Comparison of ENCODE assay signal across 11 cellular contexts in the genomic region with DNA sequence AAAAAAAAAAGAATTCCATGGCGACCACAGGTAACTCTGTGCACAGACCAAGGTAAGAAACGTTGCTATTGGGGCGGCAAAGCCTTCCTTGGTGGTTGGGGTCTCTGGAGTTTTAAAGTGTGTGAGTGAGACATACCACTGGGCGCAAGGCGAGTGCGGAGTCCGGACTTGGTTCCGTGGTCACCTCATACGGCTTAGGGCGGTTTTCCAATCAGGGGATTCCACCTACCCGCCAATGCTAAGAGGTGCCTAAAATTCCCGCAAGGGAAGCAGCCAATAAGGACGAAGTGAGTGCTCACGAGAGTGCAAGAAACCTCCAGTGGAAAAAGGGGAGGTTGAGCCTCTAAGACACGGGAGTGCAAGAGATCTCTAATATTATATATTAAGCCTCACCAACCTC.
A peak's percentile ranks its signal among the peaks of the same experiment; 100 is the strongest.
DNase-seq lines count a peak whose midpoint lies in the region; ATAC-seq, FAIRE-seq and TF ChIP-seq lines count a peak whose summit lies in the region.
"Had no signal": no experiment of that assay in that cellular context is flagged by ENCODE, and none has a peak within 500 bp of the region (broad histone marks: within the 10 kb centered on the region; RNA-seq: fewer than 3 reads in every experiment).

No MANE protein-coding gene starts in this region.

- peak overlapping the region; percentile 98 for H3K4me2 ChIP-seq in mammary epithelial cell (ENCODE audit: insufficient read depth, low read depth, low read length)
- H3K4me2 ChIP-seq in mesenchymal stem cell (ENCODE audit: low read length, poor library complexity, severe bottlenecking) = peak overlapping the region; percentile 61

- H2BK120ac ChIP-seq in mesenchymal stem cell (ENCODE audit: low read depth, low read length) = no peak overlapping the region

- no peaks in the 10 kb centered on the region for H3K9me3 Mint-ChIP-seq in natural killer cell
- no peaks in the 10 kb centered on the region for H3K9me3 Mint-ChIP-seq in natural killer cell treated with Interleukin-12 subunit alpha and Interleukin-12 subunit beta and Interleukin-15 and Interleukin-18, amount 100 ng/mL, for 72 hours

- H3K4me1 ChIP-seq in mammary epithelial cell (ENCODE audit: insufficient read depth, low read length) (peaks cover 3% of the 10 kb centered on the region), mesenchymal stem cell (ENCODE audit: control insufficient read depth, insufficient read depth, low read depth, low read length) (no peaks in the 10 kb centered on the region)

- H3K27ac ChIP-seq in mammary epithelial cell (ENCODE audit: insufficient read depth, low read depth, low read length) (peak overlapping the region; percentile 45), mesenchymal stem cell (ENCODE audit: low read length, poor library complexity, severe bottlenecking) (no peak overlapping the region)

- no peak overlapping the region for H4K91ac ChIP-seq in mesenchymal stem cell (ENCODE audit: low read length)

- no peaks in the 10 kb centered on the region for H4K20me1 ChIP-seq in mammary epithelial cell (ENCODE audit: insufficient read depth, low read length)

- peaks cover 0 to 9% of the 10 kb centered on the region in 2 donors for H3K27me3 Mint-ChIP-seq in natural killer cell (ENCODE audit: low read depth in 2 of 2)
- peaks cover 0 to 9% of the 10 kb centered on the region in 2 donors for H3K27me3 Mint-ChIP-seq in natural killer cell treated with Interleukin-12 subunit alpha and Interleukin-12 subunit beta and Interleukin-15 and Interleukin-18, amount 100 ng/mL, for 72 hours

- DNase-seq in natural killer cell (no peak), mammary epithelial cell (no peak), mesenchymal stem cell (no peak), urothelium cell line (ENCODE audit: low spot score) (peak; percentile 35)
- DNase-seq in natural killer cell treated with Interleukin-12 subunit alpha and Interleukin-12 subunit beta and Interleukin-15 and Interleukin-18, amount 100 ng/mL, for 72 hours (ENCODE audit: low spot score) = no peak
- DNase-seq in activated effector memory CD4-positive, alpha-beta T cell treated with Interleukin-2 at 50 U/mL for 16 hours = no peak
- no peak for DNase-seq in stimulated activated CD4-positive, alpha-beta T cell treated with anti-CD3 and anti-CD28 coated beads, Interleukin-4, amount 100 ng/mL, for 4 hours
- DNase-seq: DMS79 treated with DMSO at 0.1 percent for 48 hours, occipital lobe had no signal

- H3K4ac ChIP-seq in mesenchymal stem cell (ENCODE audit: low read depth in 1 of 2, low read length in 2 of 2) = peak overlapping the region in 1 of 2 experiments; percentile 61

- H3K27me3 ChIP-seq in mammary epithelial cell (ENCODE audit: insufficient read depth, low read length) (no peaks in the 10 kb centered on the region), mesenchymal stem cell (ENCODE audit: control insufficient read depth in 1 of 2, insufficient read depth in 1 of 2, low read length in 2 of 2) (peaks cover 19 to 27% of the 10 kb centered on the region in 2 experiments)

- H3K4me3 ChIP-seq in mammary epithelial cell (replicated peaks in 1 of 3; ENCODE audit: insufficient read depth in 1 of 3, low read depth in 2 of 3, low read length in 3 of 3) (peak overlapping the region in 2 of 3 experiments; percentile 80 to 96), mesenchymal stem cell (ENCODE audit: insufficient read depth in 1 of 2, low read depth in 1 of 2, low read length in 2 of 2) (peak overlapping the region in 1 of 2 experiments; percentile 97)

- no peak overlapping the region for H2BK12ac ChIP-seq in mesenchymal stem cell (ENCODE audit: low read length in 2 of 2)

- H4K8ac ChIP-seq in mesenchymal stem cell (ENCODE audit: low read length) = no peak overlapping the region

- H3K4me1 Mint-ChIP-seq in natural killer cell = peaks cover 25 to 26% of the 10 kb centered on the region in 2 donors
- peaks cover 17 to 18% of the 10 kb centered on the region in 2 donors for H3K4me1 Mint-ChIP-seq in natural killer cell treated with Interleukin-12 subunit alpha and Interleukin-12 subunit beta and Interleukin-15 and Interleukin-18, amount 100 ng/mL, for 72 hours (ENCODE audit: low read depth in 2 of 2)

- ATAC-seq in natural killer cell (no peak), GM19395 (IDR thresholded peaks at IDR 0.05; ENCODE audit: unreplicated experiment) (no peak)
- ATAC-seq in natural killer cell treated with Interleukin-12 subunit alpha and Interleukin-12 subunit beta and Interleukin-15 and Interleukin-18, amount 100 ng/mL, for 72 hours = no peak

- no peaks in the 10 kb centered on the region for H3K79me2 ChIP-seq in mammary epithelial cell (ENCODE audit: insufficient read depth, low read length)

- no TSS peak for BruUV-seq in mammary epithelial cell (replicated peaks; lab: Mats Ljungman, UMichigan)

- peak overlapping the region in 1 of 2 donors; percentile 92 for H3K27ac Mint-ChIP-seq in natural killer cell
- H3K27ac Mint-ChIP-seq in natural killer cell treated with Interleukin-12 subunit alpha and Interleukin-12 subunit beta and Interleukin-15 and Interleukin-18, amount 100 ng/mL, for 72 hours = no peak overlapping the region

- no peak overlapping the region for H2AK5ac ChIP-seq in mesenchymal stem cell (ENCODE audit: low read length, severe bottlenecking)

- dilution Hi-C loops in mammary epithelial cell (cut with HindIII; ENCODE audit: low sequenced_read_pairs) = no loop called here

- H3K9ac ChIP-seq in mammary epithelial cell (ENCODE audit: insufficient read depth, low read length) (no peak overlapping the region), mesenchymal stem cell (ENCODE audit: low read length) (peak overlapping the region; percentile 98)

- in situ Hi-C loops in mammary epithelial cell (cut with MboI; ENCODE audit: low sequenced_read_pairs in 2 of 2) = loop anchor here (25.0 kb wide), 2 partner anchors 333 to 708 kb away; a partner anchor contains a TSS

- intact Hi-C loops in natural killer cell (cut with micrococcal nuclease) = loop anchor here (10.0 kb wide), 1 partner anchor 326 kb away; no protein-coding TSS in a partner anchor
- intact Hi-C loops in mammary epithelial cell (cut with micrococcal nuclease) = loop anchor here (5.0 kb wide), 1 partner anchor 53 kb away; no protein-coding TSS in a partner anchor

- no peaks in the 10 kb centered on the region for H3K36me3 Mint-ChIP-seq in natural killer cell
- H3K36me3 Mint-ChIP-seq in natural killer cell treated with Interleukin-12 subunit alpha and Interleukin-12 subunit beta and Interleukin-15 and Interleukin-18, amount 100 ng/mL, for 72 hours = no peaks in the 10 kb centered on the region

- H3K9me3 ChIP-seq in mammary epithelial cell (replicated peaks; ENCODE audit: insufficient read depth, low read length) (no peaks in the 10 kb centered on the region), mesenchymal stem cell (ENCODE audit: control insufficient read depth, low read length) (no peaks in the 10 kb centered on the region)

- H3K18ac ChIP-seq in mesenchymal stem cell (ENCODE audit: low read depth in 1 of 2, low read length in 2 of 2) = no peak overlapping the region

- no peak overlapping the region for H2BK5ac ChIP-seq in mesenchymal stem cell (ENCODE audit: low read depth, low read length, poor library complexity, severe bottlenecking)

- CTCF ChIA-PET in mammary epithelial cell (lab: Charles Lee; ENCODE audit: low non-redundant PET) = no interaction called here

- H3K36me3 ChIP-seq in mammary epithelial cell (ENCODE audit: insufficient read depth, low read length) = no peaks in the 10 kb centered on the region
- no peaks in the 10 kb centered on the region for H3K36me3 ChIP-seq in mesenchymal stem cell (ENCODE audit: control insufficient read depth in 1 of 2, insufficient read depth in 2 of 2, low read depth in 1 of 2, low read length in 2 of 2)

- no peaks in the 10 kb centered on the region for H3K79me1 ChIP-seq in mesenchymal stem cell (replicated peaks; ENCODE audit: low read length, poor library complexity, severe bottlenecking)

- WGBS in mammary epithelial cell (ENCODE audit: low coverage, missing lambda C conversion rate) = 22% methylated on average over 13 of the region's 15 CpGs
- WGBS in mesenchymal stem cell = 42% methylated on average over 14 of the region's 15 CpGs

- H3K4me3 Mint-ChIP-seq in natural killer cell = peak overlapping the region; percentile 95
- no peak overlapping the region for H3K4me3 Mint-ChIP-seq in natural killer cell treated with Interleukin-12 subunit alpha and Interleukin-12 subunit beta and Interleukin-15 and Interleukin-18, amount 100 ng/mL, for 72 hours

- H2AFZ ChIP-seq in mammary epithelial cell (ENCODE audit: low read depth, low read length) (peak overlapping the region; percentile 44), mesenchymal stem cell (ENCODE audit: low read depth, low read length) (peak overlapping the region; percentile 44)

- H3K14ac ChIP-seq in mesenchymal stem cell (ENCODE audit: low read length in 2 of 2) = no peak overlapping the region

- no peak overlapping the region for H3K23ac ChIP-seq in mesenchymal stem cell (ENCODE audit: low read length in 2 of 2)

- no peak for TF ChIP-seq CTCF in natural killer cell (IDR thresholded peaks at IDR 0.05)
- no peak for TF ChIP-seq CTCF in mammary epithelial cell (conservative IDR thresholded peaks at IDR 0.05 in 1 of 2, IDR thresholded peaks at IDR 0.05 in 1 of 2; ENCODE audit: extremely low read depth in 1 of 2, insufficient read depth in 1 of 2, low read depth in 1 of 2, low read length in 2 of 2)

- no peak overlapping the region for H2BK15ac ChIP-seq in mesenchymal stem cell (ENCODE audit: low read depth, poor library complexity, severe bottlenecking)

- FAIRE-seq in urothelium cell line (lab: Jason Lieb, UNC) = no peak
- FAIRE-seq: colon had no signal
